8 cellular contexts compared by ENCODE assay signal in the genomic region with DNA sequence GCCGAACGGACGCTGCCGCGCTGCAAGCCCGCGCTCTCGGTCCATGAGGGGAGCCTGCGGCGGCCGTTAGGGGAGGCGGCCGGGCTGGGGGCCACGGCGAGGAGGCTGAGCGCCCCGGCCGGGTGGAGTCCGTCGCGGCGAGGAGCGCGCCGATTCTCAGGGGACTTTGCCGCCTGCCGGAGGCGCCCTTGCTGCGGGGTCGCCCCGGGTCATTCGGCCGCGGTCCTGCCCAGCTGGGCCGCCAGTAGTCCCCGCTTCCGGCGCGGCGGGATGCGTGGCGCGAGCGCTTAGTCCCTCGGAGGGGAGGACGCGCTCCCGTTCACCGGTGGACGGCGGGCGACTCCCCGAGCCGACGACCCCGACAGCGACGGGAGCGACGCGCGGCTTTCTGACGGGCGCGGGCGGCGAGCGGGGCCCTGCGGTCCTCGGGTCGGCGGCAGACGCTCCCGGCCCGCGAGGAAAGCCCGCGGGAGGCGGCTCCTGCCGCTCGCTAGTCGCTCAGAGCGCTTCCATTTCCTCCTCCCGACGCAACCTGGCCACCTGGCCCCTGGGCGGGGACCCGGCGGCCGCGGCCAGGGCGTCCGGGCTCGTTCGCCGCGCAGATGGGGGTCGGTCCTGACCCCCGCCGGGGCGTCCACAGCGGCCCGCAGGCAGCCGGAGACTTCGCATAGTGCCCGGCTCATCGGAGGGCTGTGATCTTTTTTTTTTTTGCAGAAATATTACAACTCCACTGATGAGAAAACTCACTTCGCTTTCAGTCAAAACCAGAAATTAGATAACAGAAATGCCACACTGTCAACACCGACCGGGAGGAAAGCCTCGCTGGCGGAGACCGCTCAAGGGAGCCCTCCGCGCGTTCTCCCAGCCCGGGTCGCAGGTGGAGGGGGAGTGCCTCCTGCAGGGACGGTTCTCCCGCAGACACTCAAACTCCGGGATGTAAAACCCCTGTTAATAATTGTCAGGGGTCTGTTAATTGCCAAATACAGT. TPM values are rescaled to one million over a fixed set of nuclear protein-coding genes. Genes with fewer than 3 reads are reported as not detected.
A peak's percentile ranks its signal among the peaks of the same experiment; 100 is the strongest.
DNase-seq lines count a peak whose midpoint lies in the region; ATAC-seq and TF ChIP-seq lines count a peak whose summit lies in the region.

No MANE protein-coding gene starts in this region.

- H3K36me3 Mint-ChIP-seq in immature natural killer cell: peaks cover 0 to 4% (median 0%) of the 10 kb centered on the region in 3 donors

- H3K4me3 ChIP-seq in body of pancreas: peak overlapping the region; percentile 48 to 56

- peak in 3 of 7 experiments; percentile 13 to 43 (median 20) for TF ChIP-seq CTCF in body of pancreas (IDR thresholded peaks at IDR 0.05)

- intact Hi-C loops in body of pancreas (cut with DNase I): loop anchor here (10.0 kb wide), 1 partner anchor 94 kb away; no protein-coding TSS in a partner anchor

- WGBS in body of pancreas, 2 donors: 0% methylated on average over 26 to 76 of the region's 120 CpGs

- peaks cover 8 to 9% of the 10 kb centered on the region in 2 donors for H3K4me1 Mint-ChIP-seq in immature natural killer cell

- peak in 1 of 3 donors; percentile 41 for TF ChIP-seq POLR2A in body of pancreas (IDR thresholded peaks at IDR 0.05)

- H3K9me3 Mint-ChIP-seq in immature natural killer cell: no peaks in the 10 kb centered on the region

- peak; percentile 28 for ATAC-seq in GM19438 (IDR thresholded peaks at IDR 0.05; ENCODE audit: low read depth, unreplicated experiment)
- ATAC-seq in HG03460 (IDR thresholded peaks at IDR 0.05; ENCODE audit: unreplicated experiment): peak; percentile 21
- ATAC-seq in body of pancreas: peak; percentile 43

- peaks cover 8 to 15% (median 13%) of the 10 kb centered on the region in 3 donors for H3K27me3 Mint-ChIP-seq in immature natural killer cell (ENCODE audit: low read depth in 3 of 3)

- H3K27ac Mint-ChIP-seq in immature natural killer cell: peak overlapping the region; percentile 71 to 99 (median 88)

- no peaks in the 10 kb centered on the region for H3K36me3 ChIP-seq in body of pancreas (replicated peaks in 1 of 2; ENCODE audit: insufficient read depth in 1 of 2, low read depth in 2 of 2)

- peak overlapping the region; percentile 98 to 99 (median 98) for H3K27ac ChIP-seq in body of pancreas

- H3K9me3 ChIP-seq in body of pancreas: no peaks in the 10 kb centered on the region

- no peaks in the 10 kb centered on the region for H3K27me3 ChIP-seq in body of pancreas

- DNase-seq in ELR (ENCODE audit: low read depth) (peak; percentile 23), RPMI7951 (ENCODE audit: low read depth) (peak; percentile 20), body of pancreas (peak; percentile 29 to 43 (median 33)), immature natural killer cell (no peak), KG1 (lab: John Stamatoyannopoulos, UW) (no peak)
- DNase-seq in stimulated activated CD4-positive, alpha-beta T cell treated with anti-CD3 and anti-CD28 coated beads, Interleukin-2, amount 100 ng/mL, for 24 hours: peak; percentile 38 to 42

- H3K4me1 ChIP-seq in body of pancreas: peaks cover 14% of the 10 kb centered on the region

- H3K4me3 Mint-ChIP-seq in immature natural killer cell: peak overlapping the region; percentile 82 to 92 (median 86)

RNA-seq across cellular contexts. Expression of a gene that starts 0.6 kb away (rescaled TPM):
- total RNA-seq in RPMI7951 (2014; rRNA removed; shearing (Covaris generic)): 13.4 and 15.7 TPM in 2 replicates
- total RNA-seq in body of pancreas: 10 to 100 TPM in 1 of 2 donors, 1 to 10 TPM in 1; 4.2 to 10.2 TPM
- 1 to 10 TPM; 1.3 to 4.1 (median 2.2) TPM for polyA plus RNA-seq in immature natural killer cell

RNA-seq across cellular contexts. Expression of a gene that starts 57.0 kb away (rescaled TPM):
- 18.5 and 18.8 TPM in 2 replicates for total RNA-seq in RPMI7951 (2014; rRNA removed; shearing (Covaris generic))
- 10 to 100 TPM; 10.4 to 25.4 TPM for total RNA-seq in body of pancreas
- polyA plus RNA-seq in immature natural killer cell: 1 to 10 TPM in 2 of 3 donors, not detected in 1; 2.1 TPM

Comparison
In these comparisons a context has a peak if more than half of its experiments do, and no peak if none do; other contexts are left out.
1. DNase-seq: peak in ELR (single experiment), RPMI7951 (single experiment), body of pancreas (4 of 4) and stimulated activated CD4-positive, alpha-beta T cell treated with anti-CD3 and anti-CD28 coated beads, Interleukin-2, amount 100 ng/mL, for 24 hours (2 of 2); none in immature natural killer cell (0 of 3) and KG1 (single experiment).
2. Peak in every context shown above with its lines, with median percentiles within 50 percentile points of each other: ATAC-seq.